In the genomic region with DNA sequence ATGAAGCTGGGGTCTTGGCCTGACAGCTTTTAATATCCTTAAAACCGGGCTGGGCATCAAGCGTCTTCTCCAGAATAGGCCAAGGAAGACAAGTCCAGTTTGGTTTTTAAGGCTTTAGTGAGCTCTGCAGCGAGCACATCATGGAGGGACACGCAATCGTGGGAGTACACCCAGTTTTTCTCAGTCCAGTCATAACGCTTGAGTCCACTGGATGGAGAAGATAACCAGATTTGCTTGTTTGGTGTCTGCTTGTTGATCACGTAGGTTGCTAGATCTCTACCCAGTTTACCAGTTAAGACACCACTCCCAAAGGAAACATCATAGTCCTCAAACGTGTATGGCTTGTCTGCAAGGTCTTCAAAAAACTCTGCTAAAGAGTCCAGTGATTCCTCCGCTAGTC, we compare ENCODE assay signal across 23 cellular contexts.
"Had no signal": no experiment of that assay in that cellular context is flagged by ENCODE, and none has a peak within 500 bp of the region (broad histone marks: within the 10 kb centered on the region; RNA-seq: fewer than 3 reads in every experiment).

No MANE protein-coding gene starts in this region.

- H3K4me3 ChIP-seq: MG63 had no signal

- DNase-seq: Karpas-422, KG1, MG63, NCI-H1092, NCI-H1105 treated with DMSO at 0.1 percent for 48 hours, NCI-H1417 treated with DMSO at 0.1 percent for 48 hours, NCI-H146, NCI-H1694 treated with DMSO at 0.1 percent for 48 hours, NCI-H1930, NCI-H2081 treated with DMSO at 0.1 percent for 48 hours, NCI-H2171, NCI-H226, NCI-H446, NCI-H510A, NCI-H524 treated with DMSO at 0.1 percent for 48 hours, NCI-H69, NCI-H774, Right ventricle myocardium superior, RPMI8226, SK-N-SH, SW 1271, T-cell had no signal

- FAIRE-seq: RCC 7860 had no signal

- H3K27me3 ChIP-seq: MG63 had no signal

- H3K9me3 ChIP-seq: MG63, SK-N-SH had no signal

- ATAC-seq: T-cell had no signal

- H3K4me3 Mint-ChIP-seq: T-cell had no signal

- H3K9me3 Mint-ChIP-seq: T-cell had no signal

- H3K27me3 Mint-ChIP-seq: T-cell had no signal
